ENCODE assay signal across 30 cellular contexts in genomic region chr1:215865060-215865459, GRCh38.
"Had no signal": no experiment of that assay in that cellular context is flagged by ENCODE, and none has a peak within 500 bp of the region (broad histone marks: within the 10 kb centered on the region; RNA-seq: fewer than 3 reads in every experiment).

No MANE protein-coding gene starts in this region.

- H3K36me3 Mint-ChIP-seq: activated CD4-positive, alpha-beta memory T cell treated with anti-CD3 and anti-CD28 coated beads for 36 hours; activated CD8-positive, alpha-beta memory T cell treated with anti-CD3 and anti-CD28 coated beads, Interleukin-2, amount 10 ng/mL, durations not matched to agents 7 days and 5 days; activated naive CD4-positive, alpha-beta T cell treated with anti-CD3 and anti-CD28 coated beads, Interleukin-2, amount 50 U/mL, for 24 hours; activated naive CD8-positive, alpha-beta T cell treated with anti-CD3 and anti-CD28 coated beads for 36 hours; brain had no signal

- H3K27me3 ChIP-seq: ascending aorta, breast epithelium, cardiac muscle cell, colonic mucosa, esophagus squamous epithelium had no signal

- H3K36me3 ChIP-seq: ascending aorta, breast epithelium, cardiac muscle cell, colonic mucosa, esophagus squamous epithelium had no signal

- H3K27ac Mint-ChIP-seq: activated CD4-positive, alpha-beta memory T cell treated with anti-CD3 and anti-CD28 coated beads for 36 hours; activated CD4-positive, alpha-beta T cell treated with anti-CD3 and anti-CD28 coated beads for 36 hours; activated CD4-positive, alpha-beta T cell treated with anti-CD3 and anti-CD28 coated beads, Interleukin-2, amount 10 ng/mL, durations not matched to agents 24 days and 14 days; activated CD8-positive, alpha-beta memory T cell treated with anti-CD3 and anti-CD28 coated beads, Interleukin-2, amount 10 ng/mL, durations not matched to agents 7 days and 5 days; activated CD8-positive, alpha-beta T cell treated with anti-CD3 and anti-CD28 coated beads, Interleukin-2, amount 10 ng/mL, durations not matched to agents 7 days and 5 days; activated naive CD4-positive, alpha-beta T cell treated with anti-CD3 and anti-CD28 coated beads for 36 hours; activated naive CD4-positive, alpha-beta T cell treated with anti-CD3 and anti-CD28 coated beads, Interleukin-2, amount 50 U/mL, for 24 hours; activated naive CD8-positive, alpha-beta T cell treated with anti-CD3 and anti-CD28 coated beads for 36 hours; activated naive CD8-positive, alpha-beta T cell treated with anti-CD3 and anti-CD28 coated beads, Interleukin-2, amount 50 U/mL, for 24 hours; activated T-helper 1 cell treated with anti-CD3 and anti-CD28 coated beads, Interleukin-12 subunit alpha, Interleukin-12 subunit beta, Interleukin-2, Interleukin-4 antibody, amounts not matched to agents 30 ng/mL and 10 ng/mL and 1 ng/mL, durations not matched to agents 14 hours and 24 hours and 36 hours; activated T-helper 2 cell treated with anti-CD3 and anti-CD28 coated beads, Interferon-gamma antibody, Interleukin-2, Interleukin-4, amounts not matched to agents 10 μg/mL and 5 μg/mL and 100 μg/mL, durations not matched to agents 14 hours and 24 hours and 36 hours; brain had no signal

- H3K27me3 Mint-ChIP-seq: activated CD4-positive, alpha-beta memory T cell treated with anti-CD3 and anti-CD28 coated beads for 36 hours; activated CD4-positive, alpha-beta T cell treated with anti-CD3 and anti-CD28 coated beads for 36 hours; activated CD4-positive, alpha-beta T cell treated with anti-CD3 and anti-CD28 coated beads, Interleukin-2, amount 10 ng/mL, durations not matched to agents 24 days and 14 days; activated CD8-positive, alpha-beta memory T cell treated with anti-CD3 and anti-CD28 coated beads, Interleukin-2, amount 10 ng/mL, durations not matched to agents 7 days and 5 days; activated naive CD4-positive, alpha-beta T cell treated with anti-CD3 and anti-CD28 coated beads, Interleukin-2, amount 50 U/mL, for 24 hours; activated naive CD8-positive, alpha-beta T cell treated with anti-CD3 and anti-CD28 coated beads for 36 hours; activated naive CD8-positive, alpha-beta T cell treated with anti-CD3 and anti-CD28 coated beads, Interleukin-2, amount 50 U/mL, for 24 hours; brain had no signal

- H3K4me3 Mint-ChIP-seq: activated CD4-positive, alpha-beta memory T cell treated with anti-CD3 and anti-CD28 coated beads for 36 hours; activated CD4-positive, alpha-beta T cell treated with anti-CD3 and anti-CD28 coated beads for 36 hours; activated CD4-positive, alpha-beta T cell treated with anti-CD3 and anti-CD28 coated beads, Interleukin-2, amount 10 ng/mL, durations not matched to agents 24 days and 14 days; activated CD8-positive, alpha-beta memory T cell treated with anti-CD3 and anti-CD28 coated beads, Interleukin-2, amount 10 ng/mL, durations not matched to agents 7 days and 5 days; activated CD8-positive, alpha-beta T cell treated with anti-CD3 and anti-CD28 coated beads, Interleukin-2, amount 10 ng/mL, durations not matched to agents 7 days and 5 days; activated naive CD4-positive, alpha-beta T cell treated with anti-CD3 and anti-CD28 coated beads for 36 hours; activated naive CD4-positive, alpha-beta T cell treated with anti-CD3 and anti-CD28 coated beads, Interleukin-2, amount 50 U/mL, for 24 hours; activated naive CD8-positive, alpha-beta T cell treated with anti-CD3 and anti-CD28 coated beads for 36 hours; activated naive CD8-positive, alpha-beta T cell treated with anti-CD3 and anti-CD28 coated beads, Interleukin-2, amount 50 U/mL, for 24 hours; activated T-helper 1 cell treated with anti-CD3 and anti-CD28 coated beads, Interleukin-12 subunit alpha, Interleukin-12 subunit beta, Interleukin-2, Interleukin-4 antibody, amounts not matched to agents 30 ng/mL and 10 ng/mL and 1 ng/mL, durations not matched to agents 14 hours and 24 hours and 36 hours; brain had no signal

- H3K9me3 ChIP-seq: ascending aorta, breast epithelium, colonic mucosa, esophagus squamous epithelium had no signal

- H3K4me1 ChIP-seq: ascending aorta, breast epithelium, colonic mucosa, esophagus squamous epithelium had no signal

- H3K27ac ChIP-seq: ascending aorta, breast epithelium, cardiac muscle cell, colonic mucosa, epithelial cell of prostate, esophagus squamous epithelium had no signal

- ATAC-seq: activated CD4-positive, alpha-beta T cell treated with anti-CD3 and anti-CD28 coated beads for 36 hours; activated CD8-positive, alpha-beta memory T cell treated with anti-CD3 and anti-CD28 coated beads, Interleukin-2, amount 10 ng/mL, durations not matched to agents 7 days and 5 days; activated CD8-positive, alpha-beta T cell treated with anti-CD3 and anti-CD28 coated beads, Interleukin-2, amount 10 ng/mL, durations not matched to agents 7 days and 5 days; activated naive CD8-positive, alpha-beta T cell treated with anti-CD3 and anti-CD28 coated beads, Interleukin-2, amount 50 U/mL, for 24 hours had no signal

- H3K9me3 Mint-ChIP-seq: activated CD4-positive, alpha-beta T cell treated with anti-CD3 and anti-CD28 coated beads, Interleukin-2, amount 10 ng/mL, durations not matched to agents 24 days and 14 days; activated T-helper 1 cell treated with anti-CD3 and anti-CD28 coated beads, Interleukin-12 subunit alpha, Interleukin-12 subunit beta, Interleukin-2, Interleukin-4 antibody, amounts not matched to agents 30 ng/mL and 10 ng/mL and 1 ng/mL, durations not matched to agents 14 hours and 24 hours and 36 hours; brain had no signal

- H3K4me3 ChIP-seq: ascending aorta, breast epithelium, cardiac muscle cell, colonic mucosa, esophagus squamous epithelium had no signal

- H3K4me1 Mint-ChIP-seq: activated CD4-positive, alpha-beta T cell treated with anti-CD3 and anti-CD28 coated beads for 36 hours; activated CD4-positive, alpha-beta T cell treated with anti-CD3 and anti-CD28 coated beads, Interleukin-2, amount 10 ng/mL, durations not matched to agents 24 days and 14 days; activated CD8-positive, alpha-beta memory T cell treated with anti-CD3 and anti-CD28 coated beads, Interleukin-2, amount 10 ng/mL, durations not matched to agents 7 days and 5 days; activated naive CD4-positive, alpha-beta T cell treated with anti-CD3 and anti-CD28 coated beads, Interleukin-2, amount 50 U/mL, for 24 hours; activated naive CD8-positive, alpha-beta T cell treated with anti-CD3 and anti-CD28 coated beads for 36 hours; activated naive CD8-positive, alpha-beta T cell treated with anti-CD3 and anti-CD28 coated beads, Interleukin-2, amount 50 U/mL, for 24 hours; brain had no signal

- DNase-seq: activated CD4-positive, alpha-beta memory T cell treated with anti-CD3 and anti-CD28 coated beads for 36 hours; activated CD4-positive, alpha-beta T cell treated with anti-CD3 and anti-CD28 coated beads for 36 hours; activated CD4-positive, alpha-beta T cell treated with anti-CD3 and anti-CD28 coated beads, Interleukin-2, amount 10 ng/mL, durations not matched to agents 24 days and 14 days; activated CD4-positive, CD25-positive, alpha-beta regulatory T cell; activated CD4-positive, CD25-positive, alpha-beta regulatory T cell treated with anti-CD3 and anti-CD28 coated beads, Interleukin-2, amount 50 U/mL, for 72 hours; activated CD8-positive, alpha-beta memory T cell treated with anti-CD3 and anti-CD28 coated beads, Interleukin-2, amount 10 ng/mL, durations not matched to agents 7 days and 5 days; activated CD8-positive, alpha-beta memory T cell treated with anti-CD3 and anti-CD28 coated beads, Interleukin-2, amount 50 U/mL, for 4 hours; activated CD8-positive, alpha-beta T cell treated with anti-CD3 and anti-CD28 coated beads, Interleukin-2, amount 10 ng/mL, durations not matched to agents 7 days and 5 days; activated effector memory CD4-positive, alpha-beta T cell treated with anti-CD3 and anti-CD28 coated beads, Interleukin-2, amount 50 U/mL, for 16 hours; activated naive CD4-positive, alpha-beta T cell treated with anti-CD3 and anti-CD28 coated beads for 36 hours; activated naive CD8-positive, alpha-beta T cell treated with anti-CD3 and anti-CD28 coated beads for 36 hours; activated naive CD8-positive, alpha-beta T cell treated with anti-CD3 and anti-CD28 coated beads, Interleukin-2, amount 50 U/mL, for 24 hours; activated T-cell treated with anti-CD3 and anti-CD28 coated beads, Interleukin-2, amount 50 U/mL, for 1 hour; activated T-cell treated with anti-CD3 and anti-CD28 coated beads, Interleukin-2, amount 50 U/mL, for 48 hours; central memory CD4-positive, alpha-beta T cell; cerebellar nuclear complex; colonic mucosa; effector CD8-positive, alpha-beta T cell; esophagus squamous epithelium; foreskin melanocyte; head of caudate nucleus; T-helper 2 cell had no signal
